Comparison of ENCODE assay signal across 29 cellular contexts in genomic region chr17:8675306-8675705, GRCh38. TPM values are rescaled to one million over a fixed set of nuclear protein-coding genes. Genes with fewer than 3 reads are reported as not detected.
DNase-seq lines count a peak whose midpoint lies in the region; ATAC-seq and TF ChIP-seq lines count a peak whose summit lies in the region.
"Had no signal": no experiment of that assay in that cellular context is flagged by ENCODE, and none has a peak within 500 bp of the region (broad histone marks: within the 10 kb centered on the region; RNA-seq: fewer than 3 reads in every experiment).

No MANE protein-coding gene starts in this region.

- no peak overlapping the region for H2BK15ac ChIP-seq in mesenchymal stem cell (ENCODE audit: low read depth, poor library complexity, severe bottlenecking)

- H3K4me3 ChIP-seq in HUES64 (ENCODE audit: low read length) (peak overlapping the region; percentile 8; the same call in 1 of the 2 replicates), coronary artery (peak overlapping the region; percentile 46), mesenchymal stem cell (ENCODE audit: insufficient read depth in 1 of 2, low read depth in 1 of 2, low read length in 2 of 2) (no peak overlapping the region), upper lobe of right lung (no peak overlapping the region)
- H3K4me3 ChIP-seq: adrenal gland, breast epithelium, gastrocnemius medialis, MG63, right lobe of liver, SJSA1, thyroid gland had no signal

- WGBS in HUES64, result 35% methylated on average over 7 of the region's 8 CpGs
- 82% methylated on average over 5 of the region's 8 CpGs for WGBS in mesenchymal stem cell

- no peak overlapping the region for H4K91ac ChIP-seq in mesenchymal stem cell (ENCODE audit: low read length)

- H3K9ac ChIP-seq in HUES64 (ENCODE audit: low read depth, low read length), result no peak overlapping the region
- no peak overlapping the region for H3K9ac ChIP-seq in mesenchymal stem cell (ENCODE audit: low read length)

- no peaks in the 10 kb centered on the region for H3K36me3 ChIP-seq in HUES64 (ENCODE audit: insufficient read depth, low read length)
- no peaks in the 10 kb centered on the region for H3K36me3 ChIP-seq in mesenchymal stem cell (ENCODE audit: control insufficient read depth in 1 of 2, insufficient read depth in 2 of 2, low read depth in 1 of 2, low read length in 2 of 2)
- no peaks in the 10 kb centered on the region for H3K36me3 ChIP-seq in upper lobe of right lung
- H3K36me3 ChIP-seq: adrenal gland, breast epithelium, gastrocnemius medialis, MG63, right lobe of liver, SJSA1, thyroid gland had no signal

- H3K4ac ChIP-seq in mesenchymal stem cell (ENCODE audit: low read depth in 1 of 2, low read length in 2 of 2), result no peak overlapping the region

- H2AK5ac ChIP-seq in mesenchymal stem cell (ENCODE audit: low read length, severe bottlenecking), result no peak overlapping the region

- H2BK120ac ChIP-seq in mesenchymal stem cell (ENCODE audit: low read depth, low read length), result no peak overlapping the region

- no peak overlapping the region for H2BK5ac ChIP-seq in mesenchymal stem cell (ENCODE audit: low read depth, low read length, poor library complexity, severe bottlenecking)

- intact Hi-C loops in upper lobe of right lung (cut with DNase I), result no loop called here

- DNase-seq in coronary artery (ENCODE audit: low spot score) (no peak), mesenchymal stem cell (no peak), upper lobe of right lung (no peak), kidney glomerular epithelial cell (lab: John Stamatoyannopoulos, UW) (no peak)
- DNase-seq in activated CD4-positive, alpha-beta T cell treated with anti-CD3 and anti-CD28 coated beads for 1 hour, result no peak
- DNase-seq: activated B cell treated with CpG ODN at 0.5 μM for 24 hours; activated CD4-positive, alpha-beta T cell treated with anti-CD3 and anti-CD28 coated beads, Interleukin-2, amount 50 U/mL, for 4 hours; activated naive CD4-positive, alpha-beta T cell; activated T-cell treated with anti-CD3 and anti-CD28 coated beads, Interleukin-2, amount 50 U/mL, for 72 hours; C1 segment of cervical spinal cord; DMS79; GF-D8; HCEC 1CT; KBM-7; MG63; NCI-H1417; NCI-H2029 treated with DMSO at 0.1 percent for 48 hours; NCI-H2227 treated with DMSO at 0.1 percent for 48 hours; NCI-H82; posterior cingulate gyrus; right lobe of liver; stimulated activated naive CD8-positive, alpha-beta T cell treated with anti-CD3 and anti-CD28 coated beads, Interleukin-15, Interleukin-2, amounts not matched to agents 100 U/mL and 50 U/mL, for 24 hours; thyroid gland had no signal

- no peaks in the 10 kb centered on the region for H3K27me3 ChIP-seq in HUES64 (ENCODE audit: insufficient read depth, low read length)
- H3K27me3 ChIP-seq in mesenchymal stem cell (ENCODE audit: control insufficient read depth in 1 of 2, insufficient read depth in 1 of 2, low read length in 2 of 2), result peaks cover 9 to 28% of the 10 kb centered on the region in 2 experiments
- H3K27me3 ChIP-seq in upper lobe of right lung, result no peaks in the 10 kb centered on the region
- H3K27me3 ChIP-seq: adrenal gland, breast epithelium, MG63, right lobe of liver, SJSA1, thyroid gland had no signal

- no peak overlapping the region for H3K4me2 ChIP-seq in mesenchymal stem cell (ENCODE audit: low read length, poor library complexity, severe bottlenecking)

- no peak overlapping the region for H4K8ac ChIP-seq in mesenchymal stem cell (ENCODE audit: low read length)

- H3K27ac ChIP-seq in HUES64 (ENCODE audit: low read depth, low read length) (no peak overlapping the region), coronary artery (peak overlapping the region; percentile 88 to 94), mesenchymal stem cell (ENCODE audit: low read length, poor library complexity, severe bottlenecking) (no peak overlapping the region), upper lobe of right lung (peak overlapping the region; percentile 74)
- H3K27ac ChIP-seq: gastrocnemius medialis, right lobe of liver, SJSA1, thyroid gland had no signal

- ATAC-seq in upper lobe of right lung (no peak), esophagus mucosa (no peak)
- ATAC-seq: activated T-cell treated with anti-CD3 and anti-CD28 coated beads, Interleukin-2, amount 50 U/mL, for 72 hours; gastrocnemius medialis; stimulated activated naive CD8-positive, alpha-beta T cell treated with anti-CD3 and anti-CD28 coated beads, Interleukin-15, Interleukin-2, amounts not matched to agents 100 U/mL and 50 U/mL, for 24 hours had no signal

- H2AFZ ChIP-seq in mesenchymal stem cell (ENCODE audit: low read depth, low read length), result peak overlapping the region; percentile 21

- H3K4me1 ChIP-seq in HUES64 (ENCODE audit: insufficient read depth, low read length) (peaks cover 16% of the 10 kb centered on the region), mesenchymal stem cell (ENCODE audit: control insufficient read depth, insufficient read depth, low read depth, low read length) (peaks cover 1% of the 10 kb centered on the region), upper lobe of right lung (peaks cover 19% of the 10 kb centered on the region)
- H3K4me1 ChIP-seq: breast epithelium, gastrocnemius medialis, right lobe of liver, thyroid gland had no signal

- no peak overlapping the region for H3K18ac ChIP-seq in mesenchymal stem cell (ENCODE audit: low read depth in 1 of 2, low read length in 2 of 2)

- peak overlapping the region in 1 of 2 experiments; percentile 54 for H2BK12ac ChIP-seq in mesenchymal stem cell (ENCODE audit: low read length in 2 of 2)

- no peak overlapping the region for H3K23ac ChIP-seq in mesenchymal stem cell (ENCODE audit: low read length in 2 of 2)

- no peak overlapping the region for H3K14ac ChIP-seq in mesenchymal stem cell (ENCODE audit: low read length in 2 of 2)

- H3K9me3 ChIP-seq in HUES64 (ENCODE audit: insufficient read depth, low read depth, low read length), result 0 out of 2 replicates have a peak, but pooled peaks cover 3% of the 10 kb centered on the region
- H3K9me3 ChIP-seq in mesenchymal stem cell (ENCODE audit: control insufficient read depth, low read length), result peaks cover 4% of the 10 kb centered on the region
- no peaks in the 10 kb centered on the region for H3K9me3 ChIP-seq in upper lobe of right lung
- H3K9me3 ChIP-seq: adrenal gland, breast epithelium, gastrocnemius medialis, right lobe of liver, thyroid gland had no signal

- no peaks in the 10 kb centered on the region for H3K79me1 ChIP-seq in mesenchymal stem cell (replicated peaks; ENCODE audit: low read length, poor library complexity, severe bottlenecking)

- TF ChIP-seq CTCF in coronary artery (IDR thresholded peaks at IDR 0.05) (no peak), upper lobe of right lung (IDR thresholded peaks at IDR 0.05) (no peak)

RNA-seq across cellular contexts. Expression of gene MYH10, which starts 44.8 kb away (rescaled TPM):
- 130 TPM for polyA plus RNA-seq in HUES64 (2013, experiment 1 of 2)
- 135 TPM for polyA plus RNA-seq in HUES64 (2013, experiment 2 of 2)
- 33.3 TPM for polyA plus RNA-seq in mesenchymal stem cell (2013, experiment 1 of 2)
- polyA plus RNA-seq in mesenchymal stem cell (2013, experiment 2 of 2), result 30.4 TPM
- 205 TPM for total RNA-seq in upper lobe of right lung
- 24.6 TPM for total RNA-seq in esophagus mucosa

Comparison
In these comparisons a context has a peak if more than half of its experiments do, and no peak if none do; other contexts are left out.
1. H3K27ac ChIP-seq: peak in coronary artery (2 of 2) and upper lobe of right lung (single experiment); none in HUES64 (single experiment) and mesenchymal stem cell (single experiment).
2. H3K4me3 ChIP-seq: peak in HUES64 (single experiment) and coronary artery (single experiment); none in mesenchymal stem cell (0 of 2) and upper lobe of right lung (single experiment).